25 cellular contexts compared by ENCODE assay signal in the genomic region with DNA sequence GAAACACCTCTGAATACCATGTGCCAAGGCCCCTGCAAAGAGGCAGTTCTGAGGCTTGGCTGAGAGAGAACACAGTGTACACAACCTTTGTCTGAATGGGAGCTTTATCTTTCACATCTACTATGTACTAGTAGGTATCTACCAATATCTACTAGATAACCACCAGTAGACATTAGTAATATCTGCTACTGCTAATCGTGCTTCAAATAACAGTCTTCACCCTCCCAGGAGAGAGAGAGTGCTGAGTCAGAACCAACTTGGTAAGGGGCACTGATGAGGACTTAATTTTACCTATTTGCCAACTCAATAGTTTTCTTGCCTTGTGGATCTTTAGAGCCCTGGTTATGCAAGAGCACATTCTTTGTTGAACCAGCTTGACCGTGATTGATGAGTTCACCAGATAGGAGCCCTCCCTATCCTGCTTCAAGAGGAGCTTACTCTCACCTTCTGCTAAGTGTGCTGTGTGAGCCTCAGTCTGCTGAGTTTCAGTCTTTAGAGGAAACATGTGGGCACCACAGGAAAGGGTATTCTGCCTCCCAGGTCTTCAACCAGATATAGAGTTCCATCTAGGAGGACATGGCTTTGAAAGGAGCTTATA.
"Had no signal": no experiment of that assay in that cellular context is flagged by ENCODE, and none has a peak within 500 bp of the region (broad histone marks: within the 10 kb centered on the region; RNA-seq: fewer than 3 reads in every experiment).

No MANE protein-coding gene starts in this region.

- H3K36me3 ChIP-seq: gastroesophageal sphincter, WERI-Rb-1 had no signal

- H3K27me3 ChIP-seq: gastroesophageal sphincter, hepatocyte, tibial nerve had no signal

- H3K4me2 ChIP-seq: hepatocyte had no signal

- DNase-seq: activated CD4-positive, alpha-beta memory T cell treated with anti-CD3 and anti-CD28 coated beads for 36 hours; activated CD4-positive, alpha-beta T cell treated with anti-CD3 and anti-CD28 coated beads for 48 hours; activated CD8-positive, alpha-beta memory T cell treated with anti-CD3 and anti-CD28 coated beads, Interleukin-2, amount 50 U/mL, for 48 hours; activated gamma-delta T cell; activated naive CD4-positive, alpha-beta T cell treated with anti-CD3 and anti-CD28 coated beads, Interleukin-2, amount 10 ng/mL, durations not matched to agents 7 days and 5 days; activated naive CD8-positive, alpha-beta T cell treated with anti-CD3 and anti-CD28 coated beads, Interleukin-2, amount 10 ng/mL, durations not matched to agents 7 days and 5 days; activated T-cell treated with anti-CD3 and anti-CD28 coated beads, Interleukin-2, amount 50 U/mL, for 24 hours; amniotic stem cell; caudate nucleus; cortex of kidney; effector memory CD8-positive, alpha-beta T cell; islet precursor cell; naive B cell; right cardiac atrium; stimulated activated CD4-positive, alpha-beta T cell treated with anti-CD3 and anti-CD28 coated beads, Interleukin-15, amount 100 ng/mL, for 24 hours; stimulated activated CD4-positive, alpha-beta T cell treated with anti-CD3 and anti-CD28 coated beads, Interleukin-2, amount 100 ng/mL, for 24 hours; stimulated activated naive CD4-positive, alpha-beta T cell treated with Interleukin-2 at 50 U/mL for 16 hours; T1000; WERI-Rb-1 had no signal

- H3K4me1 ChIP-seq: gastroesophageal sphincter, tibial nerve had no signal

- H3K4me1 Mint-ChIP-seq: activated naive CD4-positive, alpha-beta T cell treated with anti-CD3 and anti-CD28 coated beads, Interleukin-2, amount 10 ng/mL, durations not matched to agents 7 days and 5 days; activated naive CD8-positive, alpha-beta T cell treated with anti-CD3 and anti-CD28 coated beads, Interleukin-2, amount 10 ng/mL, durations not matched to agents 7 days and 5 days; mesothelial cell of epicardium; naive B cell had no signal

- H3K9me3 Mint-ChIP-seq: activated CD4-positive, alpha-beta memory T cell treated with anti-CD3 and anti-CD28 coated beads for 36 hours; activated T-cell treated with anti-CD3 and anti-CD28 coated beads, Interleukin-2, amount 50 U/mL, for 24 hours; mesothelial cell of epicardium; T-helper 1 cell treated with Interleukin-12 subunit alpha and Interleukin-12 subunit beta and Interleukin-4 antibody, amounts not matched to agents 30 μg/mL and 1 μg/mL, for 36 hours had no signal

- H3K27me3 Mint-ChIP-seq: activated CD4-positive, alpha-beta memory T cell treated with anti-CD3 and anti-CD28 coated beads for 36 hours; activated naive CD4-positive, alpha-beta T cell treated with anti-CD3 and anti-CD28 coated beads, Interleukin-2, amount 10 ng/mL, durations not matched to agents 7 days and 5 days; activated naive CD8-positive, alpha-beta T cell treated with anti-CD3 and anti-CD28 coated beads, Interleukin-2, amount 10 ng/mL, durations not matched to agents 7 days and 5 days; activated T-cell treated with anti-CD3 and anti-CD28 coated beads, Interleukin-2, amount 50 U/mL, for 24 hours; effector memory CD8-positive, alpha-beta T cell; naive B cell had no signal

- H3K4me3 ChIP-seq: gastroesophageal sphincter, hepatocyte, tibial nerve had no signal

- ATAC-seq: effector memory CD8-positive, alpha-beta T cell; gastroesophageal sphincter; right cardiac atrium had no signal

- H3K27ac ChIP-seq: gastroesophageal sphincter, hepatocyte, parathyroid adenoma, tibial nerve, WERI-Rb-1 had no signal

- H3K79me2 ChIP-seq: hepatocyte, parathyroid adenoma had no signal

- H3K9ac ChIP-seq: parathyroid adenoma had no signal

- H3K27ac Mint-ChIP-seq: activated CD4-positive, alpha-beta memory T cell treated with anti-CD3 and anti-CD28 coated beads for 36 hours; activated naive CD4-positive, alpha-beta T cell treated with anti-CD3 and anti-CD28 coated beads, Interleukin-2, amount 10 ng/mL, durations not matched to agents 7 days and 5 days; activated naive CD8-positive, alpha-beta T cell treated with anti-CD3 and anti-CD28 coated beads, Interleukin-2, amount 10 ng/mL, durations not matched to agents 7 days and 5 days; activated T-cell treated with anti-CD3 and anti-CD28 coated beads, Interleukin-2, amount 50 U/mL, for 24 hours; effector memory CD8-positive, alpha-beta T cell; mesothelial cell of epicardium; naive B cell; T-helper 1 cell treated with Interleukin-12 subunit alpha and Interleukin-12 subunit beta and Interleukin-4 antibody, amounts not matched to agents 30 μg/mL and 1 μg/mL, for 36 hours had no signal

- H3K9me3 ChIP-seq: gastroesophageal sphincter, tibial nerve had no signal

- H3K36me3 Mint-ChIP-seq: activated CD4-positive, alpha-beta memory T cell treated with anti-CD3 and anti-CD28 coated beads for 36 hours; activated naive CD4-positive, alpha-beta T cell treated with anti-CD3 and anti-CD28 coated beads, Interleukin-2, amount 10 ng/mL, durations not matched to agents 7 days and 5 days; activated naive CD8-positive, alpha-beta T cell treated with anti-CD3 and anti-CD28 coated beads, Interleukin-2, amount 10 ng/mL, durations not matched to agents 7 days and 5 days; mesothelial cell of epicardium; naive B cell had no signal

- H2AFZ ChIP-seq: hepatocyte, parathyroid adenoma had no signal

- H3K4me3 Mint-ChIP-seq: activated CD4-positive, alpha-beta memory T cell treated with anti-CD3 and anti-CD28 coated beads for 36 hours; activated naive CD4-positive, alpha-beta T cell treated with anti-CD3 and anti-CD28 coated beads, Interleukin-2, amount 10 ng/mL, durations not matched to agents 7 days and 5 days; activated naive CD8-positive, alpha-beta T cell treated with anti-CD3 and anti-CD28 coated beads, Interleukin-2, amount 10 ng/mL, durations not matched to agents 7 days and 5 days; activated T-cell treated with anti-CD3 and anti-CD28 coated beads, Interleukin-2, amount 50 U/mL, for 24 hours; effector memory CD8-positive, alpha-beta T cell; mesothelial cell of epicardium; T-helper 1 cell treated with Interleukin-12 subunit alpha and Interleukin-12 subunit beta and Interleukin-4 antibody, amounts not matched to agents 30 μg/mL and 1 μg/mL, for 36 hours had no signal
